9 cellular contexts compared by ENCODE assay signal in genomic region chr5:88140396-88140862, GRCh38.
DNase-seq lines count a peak whose midpoint lies in the region; ATAC-seq and TF ChIP-seq lines count a peak whose summit lies in the region.
"Had no signal": no experiment of that assay in that cellular context is flagged by ENCODE, and none has a peak within 500 bp of the region (broad histone marks: within the 10 kb centered on the region; RNA-seq: fewer than 3 reads in every experiment).

No MANE protein-coding gene starts in this region.

- H3K9ac ChIP-seq in colonic mucosa (ENCODE audit: low read depth in 2 of 2, low read length in 2 of 2) = no peak overlapping the region

- H3K4me1 Mint-ChIP-seq in T-helper 2 cell treated with Interferon-gamma antibody and Interleukin-4, amounts not matched to agents 5 μg/mL and 100 μg/mL, for 36 hours (ENCODE audit: low read depth) = peaks cover 5% of the 10 kb centered on the region

- H3K36me3 ChIP-seq in colonic mucosa (no peaks in the 10 kb centered on the region), lung (ENCODE audit: control insufficient read depth in 2 of 2, insufficient read depth in 2 of 2, low read length in 2 of 2) (no peaks in the 10 kb centered on the region), tibial nerve (no peaks in the 10 kb centered on the region)

- no peak for TF ChIP-seq POLR2A in tibial nerve (IDR thresholded peaks at IDR 0.05)

- WGBS in lung, 2 donors = 6% methylated on average over 16 of the region's 16 CpGs
- WGBS in tibial nerve, 2 donors = 3% methylated on average over 16 of the region's 16 CpGs

- H3K36me3 Mint-ChIP-seq in T-helper 2 cell treated with Interferon-gamma antibody and Interleukin-4, amounts not matched to agents 5 μg/mL and 100 μg/mL, for 36 hours (ENCODE audit: low read depth) = no peaks in the 10 kb centered on the region

- H3K27ac ChIP-seq in colonic mucosa (no peak overlapping the region), lung (ENCODE audit: low read depth in 1 of 2, low read length in 1 of 2) (no peak overlapping the region), tibial nerve (peak overlapping the region; percentile 65 to 86 (median 76))

- H3K9me3 ChIP-seq in colonic mucosa = no peaks in the 10 kb centered on the region
- H3K9me3 ChIP-seq in lung (ENCODE audit: control insufficient read depth in 2 of 2, insufficient read depth in 1 of 2, low read length in 1 of 2) = peaks cover 0 to 6% of the 10 kb centered on the region in 2 donors
- no peaks in the 10 kb centered on the region for H3K9me3 ChIP-seq in tibial nerve

- H3K27me3 ChIP-seq in colonic mucosa (peaks cover 23% of the 10 kb centered on the region), lung (ENCODE audit: control insufficient read depth, insufficient read depth) (no peaks in the 10 kb centered on the region), tibial nerve (peaks cover 0 to 8% of the 10 kb centered on the region in 2 donors)

- DNase-seq in NCI-H748 (lab: John Stamatoyannopoulos, UW; ENCODE audit: unreplicated experiment) (peak; percentile 73), NCI-H748 treated with DMSO at 0.1 percent for 48 hours (lab: John Stamatoyannopoulos, UW) (no peak), colonic mucosa (no peak), lung (ENCODE audit: low spot score) (no peak), tibial nerve (ENCODE audit: low spot score in 2 of 2) (no peak), NCI-H187 treated with DMSO at 0.1 percent for 48 hours (lab: John Stamatoyannopoulos, UW) (no peak)
- no peak for DNase-seq in activated effector memory CD4-positive, alpha-beta T cell treated with anti-CD3 and anti-CD28 coated beads, Interleukin-2, amount 50 U/mL, for 16 hours
- DNase-seq in T-helper 2 cell treated with Interferon-gamma antibody and Interleukin-4, amounts not matched to agents 5 μg/mL and 100 μg/mL, for 36 hours (ENCODE audit: low spot score) = no peak
- DNase-seq: activated B cell treated with CpG ODN at 0.5 μM for 24 hours had no signal

- no peak for ATAC-seq in lung (ENCODE audit: insufficient read depth, low FRiP score)

- H3K4me3 Mint-ChIP-seq in T-helper 2 cell treated with Interferon-gamma antibody and Interleukin-4, amounts not matched to agents 5 μg/mL and 100 μg/mL, for 36 hours = no peak overlapping the region
- H3K4me3 Mint-ChIP-seq: activated B cell treated with CpG ODN at 0.5 μM for 24 hours had no signal

- peaks cover 20% of the 10 kb centered on the region for H3K27me3 Mint-ChIP-seq in T-helper 2 cell treated with Interferon-gamma antibody and Interleukin-4, amounts not matched to agents 5 μg/mL and 100 μg/mL, for 36 hours (ENCODE audit: low read depth)

- no peaks in the 10 kb centered on the region for H3K9me3 Mint-ChIP-seq in T-helper 2 cell treated with Interferon-gamma antibody and Interleukin-4, amounts not matched to agents 5 μg/mL and 100 μg/mL, for 36 hours

- H3K4me3 ChIP-seq in colonic mucosa = peak overlapping the region; percentile 33
- H3K4me3 ChIP-seq in lung = peak overlapping the region; percentile 22
- H3K4me3 ChIP-seq in tibial nerve = peak overlapping the region; percentile 39 to 62 (median 54)

- intact Hi-C loops in colonic mucosa (cut with DNase I) = loop anchor here (5.0 kb wide), 1 partner anchor 547 kb away; no protein-coding TSS in a partner anchor

- TF ChIP-seq CTCF in colonic mucosa (IDR thresholded peaks at IDR 0.05) (no peak), lung (IDR thresholded peaks at IDR 0.05; ENCODE audit: control extremely low read depth, extremely low read depth) (no peak), tibial nerve (IDR thresholded peaks at IDR 0.05) (no peak)

- no peak overlapping the region for H3K27ac Mint-ChIP-seq in T-helper 2 cell treated with Interferon-gamma antibody and Interleukin-4, amounts not matched to agents 5 μg/mL and 100 μg/mL, for 36 hours
- H3K27ac Mint-ChIP-seq: activated B cell treated with CpG ODN at 0.5 μM for 24 hours had no signal

- peaks cover 9% of the 10 kb centered on the region for H3K4me1 ChIP-seq in colonic mucosa
- H3K4me1 ChIP-seq in lung (ENCODE audit: control insufficient read depth in 2 of 2, insufficient read depth in 2 of 2, low read length in 2 of 2) = peaks cover 2 to 7% of the 10 kb centered on the region in 2 donors
- peaks cover 0 to 48% (median 0%) of the 10 kb centered on the region in 4 donors for H3K4me1 ChIP-seq in tibial nerve

- no peak for TF ChIP-seq EP300 in tibial nerve (IDR thresholded peaks at IDR 0.05)

Comparison
In these comparisons a context has a peak if more than half of its experiments do, and no peak if none do; other contexts are left out.
1. H3K27ac ChIP-seq: peak in tibial nerve (4 of 4); none in colonic mucosa (single experiment) and lung (0 of 2).
2. Peak in every context shown above with its lines, with median percentiles within 50 percentile points of each other: H3K4me3 ChIP-seq.